ENCODE assay signal across 8 cellular contexts in the genomic region with DNA sequence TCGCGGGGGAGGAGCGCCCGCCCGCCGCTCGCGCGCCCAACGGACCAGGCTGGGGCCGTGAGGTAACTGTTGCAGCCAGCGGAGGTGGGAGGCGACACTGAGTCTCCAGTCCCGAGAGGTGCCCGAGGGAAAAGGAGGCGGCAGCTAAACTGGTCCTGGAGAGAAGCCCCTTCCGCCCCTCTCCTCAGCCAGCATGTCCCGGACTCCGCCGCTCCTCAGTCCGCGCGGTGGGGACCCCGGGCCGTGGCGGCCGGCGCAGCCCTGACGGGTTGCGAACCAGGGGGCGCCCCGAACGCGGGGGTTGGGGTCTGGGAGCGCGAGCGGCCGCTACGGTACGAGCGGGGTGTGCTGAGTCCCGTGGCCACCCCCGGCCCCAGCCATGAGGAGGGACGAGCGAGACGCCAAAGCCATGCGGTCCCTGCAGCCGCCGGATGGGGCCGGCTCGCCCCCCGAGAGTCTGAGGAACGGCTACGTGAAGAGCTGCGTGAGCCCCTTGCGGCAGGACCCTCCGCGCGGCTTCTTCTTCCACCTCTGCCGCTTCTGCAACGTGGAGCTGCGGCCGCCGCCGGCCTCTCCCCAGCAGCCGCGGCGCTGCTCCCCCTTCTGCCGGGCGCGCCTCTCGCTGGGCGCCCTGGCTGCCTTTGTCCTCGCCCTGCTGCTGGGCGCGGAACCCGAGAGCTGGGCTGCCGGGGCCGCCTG. TPM values are rescaled to one million over a fixed set of nuclear protein-coding genes. Genes with fewer than 3 reads are reported as not detected.
DNase-seq lines count a peak whose midpoint lies in the region; ATAC-seq and TF ChIP-seq lines count a peak whose summit lies in the region.

A gene (plus strand): TSS at position 108 of the 699 bp plus-strand sequence. CDS start 272 bp downstream, at position 380.

- DNase-seq in DMS153 (lab: John Stamatoyannopoulos, UW) (peak; percentile 61), HuH-7.5 (ENCODE audit: low spot score) (peak; percentile 86), neuronal stem cell (ENCODE audit: low spot score) (peak; percentile 72), thoracic aorta (ENCODE audit: low spot score) (peak; percentile 24)
- peak; percentile 70 for DNase-seq in activated effector memory CD4-positive, alpha-beta T cell treated with Interleukin-2 at 50 U/mL for 16 hours

- H3K9me3 ChIP-seq in gastroesophageal sphincter (no peaks in the 10 kb centered on the region), neuronal stem cell (replicated peaks in 1 of 2; ENCODE audit: control insufficient read depth in 2 of 2, insufficient read depth in 1 of 2, low read depth in 1 of 2, low read length in 2 of 2) (no peaks in the 10 kb centered on the region), thoracic aorta (no peaks in the 10 kb centered on the region)

- no peaks in the 10 kb centered on the region for H3K27me3 ChIP-seq in gastroesophageal sphincter
- H3K27me3 ChIP-seq in neuronal stem cell (ENCODE audit: control insufficient read depth in 3 of 3, insufficient read depth in 3 of 3, low read depth in 1 of 3, low read length in 3 of 3) = peaks cover 0 to 2% (median 0%) of the 10 kb centered on the region in 3 experiments
- H3K27me3 ChIP-seq in thoracic aorta (replicated peaks; ENCODE audit: insufficient read depth) = no peaks in the 10 kb centered on the region

- H3K4me2 ChIP-seq in neuronal stem cell (ENCODE audit: insufficient read depth, low read length, poor library complexity, severe bottlenecking) = peak within 1 kb of the TSS; percentile 83

- peak within 1 kb of the TSS; percentile 98 for H2BK5ac ChIP-seq in neuronal stem cell (ENCODE audit: low read length)

- H2AFZ ChIP-seq in neuronal stem cell (ENCODE audit: low read length) = peak within 1 kb of the TSS; percentile 99

- 0% methylated on average over 2 of the region's 79 CpGs; no CpG with 5 or more reads in 1 of the 2 donors for WGBS in gastroesophageal sphincter (ENCODE audit: low coverage in 1 of 2), 2 donors
- no CpG with 5 or more reads among the region's 79 CpGs for WGBS in neuronal stem cell (ENCODE audit: extremely low coverage in 2 of 2, insufficient read length in 2 of 2, insufficient replicate concordance in 1 of 2), 2 donors

- H3K79me1 ChIP-seq in neuronal stem cell (ENCODE audit: low read depth, low read length) = peaks cover 5% of the 10 kb centered on the region

- peak within 1 kb of the TSS; percentile 26 to 92 (median 90) for H3K27ac ChIP-seq in gastroesophageal sphincter
- peak within 1 kb of the TSS; percentile 84 for H3K27ac ChIP-seq in neuronal stem cell (replicated peaks; ENCODE audit: low read length)
- H3K27ac ChIP-seq in thoracic aorta = peak within 1 kb of the TSS; percentile 84 to 86

- H3K4me1 ChIP-seq in gastroesophageal sphincter (peaks cover 0 to 69% (median 0%) of the 10 kb centered on the region in 3 donors), neuronal stem cell (ENCODE audit: control insufficient read depth in 2 of 2, insufficient read depth in 1 of 2, low read depth in 1 of 2, low read length in 2 of 2) (peaks cover 3 to 5% of the 10 kb centered on the region in 2 donors), thoracic aorta (ENCODE audit: control insufficient read depth in 1 of 2, low read depth in 2 of 2) (peaks cover 10 to 32% of the 10 kb centered on the region in 2 donors)

- H3K14ac ChIP-seq in neuronal stem cell (ENCODE audit: low read length) = peak within 1 kb of the TSS; percentile 75

- TF ChIP-seq POLR2A in Raji (IDR thresholded peaks at IDR 0.05; ENCODE audit: insufficient read depth, low read depth, low read length) (peak; percentile 48; the same call in 1 of the 2 replicates), gastroesophageal sphincter (IDR thresholded peaks at IDR 0.05) (peak; percentile 39 to 81)

- peak within 1 kb of the TSS; percentile 53 for H3K4ac ChIP-seq in neuronal stem cell (ENCODE audit: low read length)

- TF ChIP-seq CTCF in gastroesophageal sphincter (IDR thresholded peaks at IDR 0.05) (peak in 1 of 4 experiments; percentile 4), thoracic aorta (IDR thresholded peaks at IDR 0.05) (no peak)

- H2BK12ac ChIP-seq in neuronal stem cell (ENCODE audit: low read length) = peak within 1 kb of the TSS; percentile 41

- ATAC-seq in GM21447 (IDR thresholded peaks at IDR 0.05; ENCODE audit: unreplicated experiment) = peak; percentile 73
- ATAC-seq in gastroesophageal sphincter = peak; percentile 90
- ATAC-seq in thoracic aorta (ENCODE audit: insufficient number of reproducible peaks, low FRiP score, low read depth) = no peak

- H2BK120ac ChIP-seq in neuronal stem cell (ENCODE audit: low read depth, low read length) = peak within 1 kb of the TSS; percentile 96

- peak within 1 kb of the TSS; percentile 43 for H4K8ac ChIP-seq in neuronal stem cell (ENCODE audit: low read depth, low read length)

- no peak for TF ChIP-seq EP300 in gastroesophageal sphincter (IDR thresholded peaks at IDR 0.05)

- H4K91ac ChIP-seq in neuronal stem cell (ENCODE audit: low read depth, low read length, poor library complexity) = no peak within 1 kb of the TSS

- peak within 1 kb of the TSS; percentile 50 to 89 for H3K4me3 ChIP-seq in gastroesophageal sphincter
- peak within 1 kb of the TSS; percentile 88 to 98 for H3K4me3 ChIP-seq in neuronal stem cell (ENCODE audit: low read length in 2 of 2)
- H3K4me3 ChIP-seq in thoracic aorta = peak within 1 kb of the TSS; percentile 91

- H3K23ac ChIP-seq in neuronal stem cell (ENCODE audit: low read depth, low read length, poor library complexity) = peak within 1 kb of the TSS; percentile 99

- H2BK15ac ChIP-seq in neuronal stem cell (ENCODE audit: low read length) = peak within 1 kb of the TSS; percentile 89

- peak within 1 kb of the TSS; percentile 63 for H2AK5ac ChIP-seq in neuronal stem cell (ENCODE audit: low read depth, low read length)

- H3K18ac ChIP-seq in neuronal stem cell (ENCODE audit: low read length) = peak within 1 kb of the TSS; percentile 99

- H3K36me3 ChIP-seq in gastroesophageal sphincter (no peaks in the 10 kb centered on the region), neuronal stem cell (replicated peaks in 1 of 2; ENCODE audit: control insufficient read depth in 2 of 2, insufficient read depth in 2 of 2, low read length in 2 of 2) (no peaks in the 10 kb centered on the region), thoracic aorta (no peaks in the 10 kb centered on the region)

- peak within 1 kb of the TSS; percentile 96 for H3K9ac ChIP-seq in neuronal stem cell (ENCODE audit: low read depth, low read length, poor library complexity)

RNA-seq across cellular contexts. Expression of the gene that starts here (rescaled TPM):
- total RNA-seq in gastroesophageal sphincter (10 to 100 TPM; 11.7 to 21.8 (median 17.9) TPM), thoracic aorta (10 to 100 TPM; 21.6 to 24.0 TPM)
- polyA plus RNA-seq in neuronal stem cell (2013, experiment 1 of 2) = 7.1 TPM
- 7.5 TPM for polyA plus RNA-seq in neuronal stem cell (2013, experiment 2 of 2)

Comparison
In these comparisons a context has a peak if more than half of its experiments do, and no peak if none do; other contexts are left out.
1. DNase-seq: peak in every context shown above with its lines; median percentile 86 in HuH-7.5; 72 in neuronal stem cell; 70 in activated effector memory CD4-positive, alpha-beta T cell treated with Interleukin-2 at 50 U/mL for 16 hours; 61 in DMS153; 24 in thoracic aorta.